In genomic region chr16:4734730-4735575, GRCh38 we compare ENCODE assay signal across 1 cellular context.
TF ChIP-seq lines count a peak whose summit lies in the region.

No MANE protein-coding gene starts in this region.

TF ChIP-seq in K562, 482 proteins besides CTCF, POLR2A, EP300 and RAD21 (continues in another document):
- TF ChIP-seq SMARCA4 (IDR thresholded peaks at IDR 0.05) (no peak), FOSL1 (tag; conservative IDR thresholded peaks at IDR 0.05) (no peak), MEF2A (IDR thresholded peaks at IDR 0.05; ENCODE audit: control insufficient read depth, low read depth, low read length) (no peak), NONO (IDR thresholded peaks at IDR 0.05; ENCODE audit: low read depth in 2 of 2, low read length in 1 of 2) (no peak), ZBTB11 (CRISPR knock-in tag; IDR thresholded peaks at IDR 0.05) (0 out of 6 replicates have a peak, but pooled peaks of 1 of the 3 experiments have one; percentile 6), SIN3A (IDR thresholded peaks at IDR 0.05; ENCODE audit: borderline replicate concordance in 2 of 2, control insufficient read depth in 1 of 2, low read depth in 2 of 2, low read length in 2 of 2) (peak; percentile 95 to 99), ZNF395 (CRISPR knock-in tag; IDR thresholded peaks at IDR 0.05) (0 out of 2 replicates have a peak, but pooled peaks have one; percentile 45), CREBBP (IDR thresholded peaks at IDR 0.05; ENCODE audit: low read depth, low read length) (no peak), SRSF3 (IDR thresholded peaks at IDR 0.05; ENCODE audit: insufficient read depth, low read length) (no peak), RERE (CRISPR knock-in tag; IDR thresholded peaks at IDR 0.05; ENCODE audit: borderline replicate concordance) (no peak), ZSCAN32 (CRISPR knock-in tag; IDR thresholded peaks at IDR 0.05) (0 out of 2 replicates have a peak, but pooled peaks have one; percentile 42), ID3 (CRISPR knock-in tag; IDR thresholded peaks at IDR 0.05) (no peak), ID3 (tag; IDR thresholded peaks at IDR 0.05) (no peak), CSDE1 (IDR thresholded peaks at IDR 0.05) (peak in 1 of 2 experiments; percentile 68; a peak in 1 of 4 replicates), THRA (IDR thresholded peaks at IDR 0.05) (no peak), MYC (IDR thresholded peaks at IDR 0.05; ENCODE audit: low read depth, low read length) (peak; percentile 55), MYC (CRISPR knock-in tag; IDR thresholded peaks at IDR 0.05; ENCODE audit: borderline replicate concordance, low read depth) (no peak), ZNF133 (CRISPR knock-in tag; IDR thresholded peaks at IDR 0.05) (no peak), HDAC1 (IDR thresholded peaks at IDR 0.05) (peak in 1 of 2 experiments; percentile 98; a peak in 2 of 4 replicates), BMI1 (IDR thresholded peaks at IDR 0.05; ENCODE audit: low read length) (peak; percentile 91), RBM25 (IDR thresholded peaks at IDR 0.05; ENCODE audit: low read depth, low read length, severe bottlenecking) (peak; percentile 13), BCOR (IDR thresholded peaks at IDR 0.05) (0 out of 2 replicates have a peak, but pooled peaks have one; percentile 17), RFX1 (IDR thresholded peaks at IDR 0.05) (peak; percentile 99), FOXJ2 (tag; IDR thresholded peaks at IDR 0.05) (0 out of 2 replicates have a peak, but pooled peaks have one; percentile 60), TFAP4 (CRISPR knock-in tag; IDR thresholded peaks at IDR 0.05; ENCODE audit: borderline replicate concordance) (peak; percentile 17; the same call in 1 of the 2 replicates), MXI1 (IDR thresholded peaks at IDR 0.05; ENCODE audit: low read depth, low read length) (peak; percentile 97), PRPF4 (IDR thresholded peaks at IDR 0.05; ENCODE audit: insufficient read depth, low read depth, low read length, poor library complexity, severe bottlenecking) (no peak), ZBTB7A (IDR thresholded peaks at IDR 0.05; ENCODE audit: borderline replicate concordance, control insufficient read depth, low read depth, low read length) (peak; percentile 72; the same call in 1 of the 2 replicates), HDAC2 (IDR thresholded peaks at IDR 0.05) (0 out of 2 replicates have a peak, but pooled peaks have one; percentile 6), PHF8 (IDR thresholded peaks at IDR 0.05; ENCODE audit: borderline replicate concordance, low read length) (peak; percentile 57; the same call in 1 of the 2 replicates), ZNF354B (CRISPR knock-in tag; IDR thresholded peaks at IDR 0.05) (no peak), SRSF1 (IDR thresholded peaks at IDR 0.05; ENCODE audit: low read depth, low read length) (no peak), KDM5B (IDR thresholded peaks at IDR 0.05; ENCODE audit: insufficient replicate concordance, low read depth, low read length) (peak; percentile 87)
- TF ChIP-seq, protein P1, sequence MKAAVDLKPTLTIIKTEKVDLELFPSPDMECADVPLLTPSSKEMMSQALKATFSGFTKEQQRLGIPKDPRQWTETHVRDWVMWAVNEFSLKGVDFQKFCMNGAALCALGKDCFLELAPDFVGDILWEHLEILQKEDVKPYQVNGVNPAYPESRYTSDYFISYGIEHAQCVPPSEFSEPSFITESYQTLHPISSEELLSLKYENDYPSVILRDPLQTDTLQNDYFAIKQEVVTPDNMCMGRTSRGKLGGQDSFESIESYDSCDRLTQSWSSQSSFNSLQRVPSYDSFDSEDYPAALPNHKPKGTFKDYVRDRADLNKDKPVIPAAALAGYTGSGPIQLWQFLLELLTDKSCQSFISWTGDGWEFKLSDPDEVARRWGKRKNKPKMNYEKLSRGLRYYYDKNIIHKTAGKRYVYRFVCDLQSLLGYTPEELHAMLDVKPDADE (conservative IDR thresholded peaks at IDR 0.05; ENCODE audit: control insufficient read depth, low read depth, low read length), result peak; percentile 90
- TF ChIP-seq, protein P2, sequence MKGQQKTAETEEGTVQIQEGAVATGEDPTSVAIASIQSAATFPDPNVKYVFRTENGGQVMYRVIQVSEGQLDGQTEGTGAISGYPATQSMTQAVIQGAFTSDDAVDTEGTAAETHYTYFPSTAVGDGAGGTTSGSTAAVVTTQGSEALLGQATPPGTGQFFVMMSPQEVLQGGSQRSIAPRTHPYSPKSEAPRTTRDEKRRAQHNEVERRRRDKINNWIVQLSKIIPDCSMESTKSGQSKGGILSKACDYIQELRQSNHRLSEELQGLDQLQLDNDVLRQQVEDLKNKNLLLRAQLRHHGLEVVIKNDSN (CRISPR knock-in tag; IDR thresholded peaks at IDR 0.05), result no peak
- TF ChIP-seq, protein P3, sequence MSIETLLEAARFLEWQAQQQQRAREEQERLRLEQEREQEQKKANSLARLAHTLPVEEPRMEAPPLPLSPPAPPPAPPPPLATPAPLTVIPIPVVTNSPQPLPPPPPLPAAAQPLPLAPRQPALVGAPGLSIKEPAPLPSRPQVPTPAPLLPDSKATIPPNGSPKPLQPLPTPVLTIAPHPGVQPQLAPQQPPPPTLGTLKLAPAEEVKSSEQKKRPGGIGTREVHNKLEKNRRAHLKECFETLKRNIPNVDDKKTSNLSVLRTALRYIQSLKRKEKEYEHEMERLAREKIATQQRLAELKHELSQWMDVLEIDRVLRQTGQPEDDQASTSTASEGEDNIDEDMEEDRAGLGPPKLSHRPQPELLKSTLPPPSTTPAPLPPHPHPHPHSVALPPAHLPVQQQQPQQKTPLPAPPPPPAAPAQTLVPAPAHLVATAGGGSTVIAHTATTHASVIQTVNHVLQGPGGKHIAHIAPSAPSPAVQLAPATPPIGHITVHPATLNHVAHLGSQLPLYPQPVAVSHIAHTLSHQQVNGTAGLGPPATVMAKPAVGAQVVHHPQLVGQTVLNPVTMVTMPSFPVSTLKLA (conservative IDR thresholded peaks at IDR 0.05), result peak; percentile 99 to 100
- TF ChIP-seq, protein P4, sequence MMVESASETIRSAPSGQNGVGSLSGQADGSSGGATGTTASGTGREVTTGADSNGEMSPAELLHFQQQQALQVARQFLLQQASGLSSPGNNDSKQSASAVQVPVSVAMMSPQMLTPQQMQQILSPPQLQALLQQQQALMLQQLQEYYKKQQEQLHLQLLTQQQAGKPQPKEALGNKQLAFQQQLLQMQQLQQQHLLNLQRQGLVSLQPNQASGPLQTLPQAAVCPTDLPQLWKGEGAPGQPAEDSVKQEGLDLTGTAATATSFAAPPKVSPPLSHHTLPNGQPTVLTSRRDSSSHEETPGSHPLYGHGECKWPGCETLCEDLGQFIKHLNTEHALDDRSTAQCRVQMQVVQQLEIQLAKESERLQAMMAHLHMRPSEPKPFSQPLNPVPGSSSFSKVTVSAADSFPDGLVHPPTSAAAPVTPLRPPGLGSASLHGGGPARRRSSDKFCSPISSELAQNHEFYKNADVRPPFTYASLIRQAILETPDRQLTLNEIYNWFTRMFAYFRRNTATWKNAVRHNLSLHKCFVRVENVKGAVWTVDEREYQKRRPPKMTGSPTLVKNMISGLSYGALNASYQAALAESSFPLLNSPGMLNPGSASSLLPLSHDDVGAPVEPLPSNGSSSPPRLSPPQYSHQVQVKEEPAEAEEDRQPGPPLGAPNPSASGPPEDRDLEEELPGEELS (CRISPR knock-in tag; IDR thresholded peaks at IDR 0.05; ENCODE audit: borderline replicate concordance), result 0 out of 2 replicates have a peak, but pooled peaks have one; percentile 11
